In genomic region chr6:139370707-139371345, GRCh38 we compare ENCODE assay signal across 9 cellular contexts.
DNase-seq lines count a peak whose midpoint lies in the region; ATAC-seq and TF ChIP-seq lines count a peak whose summit lies in the region.
"Had no signal": no experiment of that assay in that cellular context is flagged by ENCODE, and none has a peak within 500 bp of the region (broad histone marks: within the 10 kb centered on the region; RNA-seq: fewer than 3 reads in every experiment).

No MANE protein-coding gene starts in this region.

- H3K9me3 ChIP-seq in SK-N-MC (ENCODE audit: low read depth, low read length), result no peaks in the 10 kb centered on the region; the same call in 1 of the 2 replicates

- H3K4me3 ChIP-seq in SK-N-MC (peak overlapping the region; percentile 94), fibroblast of mammary gland (ENCODE audit: control insufficient read depth, low read depth, low read length) (peak overlapping the region; percentile 97), retinal pigment epithelial cell (ENCODE audit: low read length) (peak overlapping the region; percentile 99)

- peak overlapping the region; percentile 99 for H3K27ac ChIP-seq in SK-N-MC

- DNase-seq in EL, result peak; percentile 68
- DNase-seq in SK-N-MC (ENCODE audit: low read depth, low spot score), result no peak
- DNase-seq in fibroblast of mammary gland (ENCODE audit: low read depth), result peak; percentile 66
- DNase-seq in retinal pigment epithelial cell (ENCODE audit: low read depth), result no peak
- no peak for DNase-seq in NCI-H1930 (lab: John Stamatoyannopoulos, UW)
- DNase-seq: stimulated activated CD4-positive, alpha-beta T cell treated with anti-CD3 and anti-CD28 coated beads, Interleukin-2, amount 100 ng/mL, for 24 hours had no signal

- H3K9ac ChIP-seq in SK-N-MC (ENCODE audit: insufficient read length), result peak overlapping the region; percentile 96

- H3K36me3 ChIP-seq in SK-N-MC (ENCODE audit: insufficient read depth, low read length), result peaks cover 37% of the 10 kb centered on the region

- no peak for TF ChIP-seq CTCF in fibroblast of mammary gland (conservative IDR thresholded peaks at IDR 0.05; ENCODE audit: control insufficient read depth, insufficient read depth, low read depth, low read length)
- no peak for TF ChIP-seq CTCF in retinal pigment epithelial cell (conservative IDR thresholded peaks at IDR 0.05; ENCODE audit: low read depth, low read length)

- no peak for ATAC-seq in HG02642 (IDR thresholded peaks at IDR 0.05; ENCODE audit: poor library complexity, unreplicated experiment)
- no peak for ATAC-seq in GM18519 (IDR thresholded peaks at IDR 0.05; ENCODE audit: low FRiP score, unreplicated experiment)
- ATAC-seq in GM18909 (IDR thresholded peaks at IDR 0.05; ENCODE audit: poor library complexity, unreplicated experiment), result no peak

Comparison
In these comparisons a context has a peak if more than half of its experiments do, and no peak if none do; other contexts are left out.
1. DNase-seq: peak in EL (single experiment) and fibroblast of mammary gland (single experiment); none in SK-N-MC (single experiment), retinal pigment epithelial cell (single experiment) and NCI-H1930 (0 of 2).
2. Peak in every context shown above with its lines, with median percentiles within 50 percentile points of each other: H3K4me3 ChIP-seq.